8 cellular contexts compared by ENCODE assay signal in genomic region chr1:21607549-21608529, GRCh38.
DNase-seq lines count a peak whose midpoint lies in the region; ATAC-seq and TF ChIP-seq lines count a peak whose summit lies in the region.
"Had no signal": no experiment of that assay in that cellular context is flagged by ENCODE, and none has a peak within 500 bp of the region (broad histone marks: within the 10 kb centered on the region; RNA-seq: fewer than 3 reads in every experiment).

No MANE protein-coding gene starts in this region.

- peak overlapping the region in 1 of 2 donors; percentile 1 for H3K4me3 ChIP-seq in testis
- H3K4me3 ChIP-seq: tibial artery had no signal

- H3K27ac Mint-ChIP-seq in WTC11 = peak overlapping the region; percentile 65
- peak overlapping the region in 1 of 6 donors; percentile 38 for H3K27ac Mint-ChIP-seq in naive B cell

- CTCF ChIA-PET in WTC11 (lab: Charles Lee) = interaction anchor here (0.6 to 1.9 kb wide), 8 partner anchors 11 to 413 kb away, joined by 3 to 7 read pairs (median 3); no protein-coding TSS in a partner anchor

- H3K9me3 ChIP-seq in testis = no peaks in the 10 kb centered on the region
- H3K9me3 ChIP-seq: tibial artery had no signal

- ATAC-seq in GM19035 (IDR thresholded peaks at IDR 0.05; ENCODE audit: unreplicated experiment) (peak; percentile 69), WTC11 (peak; percentile 95), naive B cell (ENCODE audit: low read depth in 2 of 2) (peak; percentile 68 to 69)

- peak overlapping the region; percentile 49 for H3K4me3 Mint-ChIP-seq in WTC11
- peak overlapping the region in 7 of 8 donors; percentile 7 to 83 (median 43) for H3K4me3 Mint-ChIP-seq in naive B cell

- intact Hi-C loops in testis (cut with DNase I; ENCODE audit: low total_unique reads) = no loop called here

- POLR2A ChIA-PET in WTC11 (lab: Charles Lee) = interaction anchor here (0.6 to 1.2 kb wide), 3 partner anchors 14 to 198 kb away, joined by 3 read pairs; no protein-coding TSS in a partner anchor

- TF ChIP-seq CTCF in WTC11 (IDR thresholded peaks at IDR 0.05) = no peak
- TF ChIP-seq CTCF in testis (IDR thresholded peaks at IDR 0.05) = no peak

- no peak for TF ChIP-seq POLR2A in testis (IDR thresholded peaks at IDR 0.05)

- H3K4me1 Mint-ChIP-seq in WTC11 (peaks cover 17% of the 10 kb centered on the region), naive B cell (peaks cover 12 to 20% (median 18%) of the 10 kb centered on the region in 3 donors)

- H3K27me3 Mint-ChIP-seq in WTC11 (ENCODE audit: low read depth) (no peaks in the 10 kb centered on the region), naive B cell (peaks cover 6 to 42% (median 42%) of the 10 kb centered on the region in 3 donors)

- H3K9me3 Mint-ChIP-seq in WTC11 (no peaks in the 10 kb centered on the region), naive B cell (peaks cover 0 to 7% (median 0%) of the 10 kb centered on the region in 7 donors)

- H3K27me3 ChIP-seq in testis = no peaks in the 10 kb centered on the region

- 35 to 45% methylated on average over 27 to 37 of the region's 37 CpGs for WGBS in testis, 2 donors

- H3K36me3 ChIP-seq in testis (ENCODE audit: low read depth, missing control alignments) = no peaks in the 10 kb centered on the region
- H3K36me3 ChIP-seq: tibial artery had no signal

- DNase-seq in HS-27A (ENCODE audit: low read depth) (peak; percentile 60), WTC11 (ENCODE audit: low spot score) (peak; percentile 100), epidermal melanocyte (ENCODE audit: insufficient read length, low spot score) (peak; percentile 64), naive B cell (no peak), testis (peak; percentile 83), globus pallidus (ENCODE audit: low spot score) (no peak)

- no peaks in the 10 kb centered on the region for H3K4me1 ChIP-seq in testis
- H3K4me1 ChIP-seq: tibial artery had no signal

- H3K36me3 Mint-ChIP-seq in WTC11 (no peaks in the 10 kb centered on the region), naive B cell (peaks cover 0 to 4% of the 10 kb centered on the region in 2 donors)

- no peak overlapping the region for H3K27ac ChIP-seq in testis
- H3K27ac ChIP-seq: tibial artery had no signal

TF ChIP-seq in WTC11, 78 proteins besides CTCF, POLR2A, EP300 and RAD21:
- no peak for TF ChIP-seq FOXK1 (CRISPR knock-in tag; IDR thresholded peaks at IDR 0.05)
- TF ChIP-seq ATF1 (CRISPR knock-in tag; IDR thresholded peaks at IDR 0.05) = no peak
- TF ChIP-seq, protein P1, sequence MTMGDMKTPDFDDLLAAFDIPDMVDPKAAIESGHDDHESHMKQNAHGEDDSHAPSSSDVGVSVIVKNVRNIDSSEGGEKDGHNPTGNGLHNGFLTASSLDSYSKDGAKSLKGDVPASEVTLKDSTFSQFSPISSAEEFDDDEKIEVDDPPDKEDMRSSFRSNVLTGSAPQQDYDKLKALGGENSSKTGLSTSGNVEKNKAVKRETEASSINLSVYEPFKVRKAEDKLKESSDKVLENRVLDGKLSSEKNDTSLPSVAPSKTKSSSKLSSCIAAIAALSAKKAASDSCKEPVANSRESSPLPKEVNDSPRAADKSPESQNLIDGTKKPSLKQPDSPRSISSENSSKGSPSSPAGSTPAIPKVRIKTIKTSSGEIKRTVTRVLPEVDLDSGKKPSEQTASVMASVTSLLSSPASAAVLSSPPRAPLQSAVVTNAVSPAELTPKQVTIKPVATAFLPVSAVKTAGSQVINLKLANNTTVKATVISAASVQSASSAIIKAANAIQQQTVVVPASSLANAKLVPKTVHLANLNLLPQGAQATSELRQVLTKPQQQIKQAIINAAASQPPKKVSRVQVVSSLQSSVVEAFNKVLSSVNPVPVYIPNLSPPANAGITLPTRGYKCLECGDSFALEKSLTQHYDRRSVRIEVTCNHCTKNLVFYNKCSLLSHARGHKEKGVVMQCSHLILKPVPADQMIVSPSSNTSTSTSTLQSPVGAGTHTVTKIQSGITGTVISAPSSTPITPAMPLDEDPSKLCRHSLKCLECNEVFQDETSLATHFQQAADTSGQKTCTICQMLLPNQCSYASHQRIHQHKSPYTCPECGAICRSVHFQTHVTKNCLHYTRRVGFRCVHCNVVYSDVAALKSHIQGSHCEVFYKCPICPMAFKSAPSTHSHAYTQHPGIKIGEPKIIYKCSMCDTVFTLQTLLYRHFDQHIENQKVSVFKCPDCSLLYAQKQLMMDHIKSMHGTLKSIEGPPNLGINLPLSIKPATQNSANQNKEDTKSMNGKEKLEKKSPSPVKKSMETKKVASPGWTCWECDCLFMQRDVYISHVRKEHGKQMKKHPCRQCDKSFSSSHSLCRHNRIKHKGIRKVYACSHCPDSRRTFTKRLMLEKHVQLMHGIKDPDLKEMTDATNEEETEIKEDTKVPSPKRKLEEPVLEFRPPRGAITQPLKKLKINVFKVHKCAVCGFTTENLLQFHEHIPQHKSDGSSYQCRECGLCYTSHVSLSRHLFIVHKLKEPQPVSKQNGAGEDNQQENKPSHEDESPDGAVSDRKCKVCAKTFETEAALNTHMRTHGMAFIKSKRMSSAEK (CRISPR knock-in tag; IDR thresholded peaks at IDR 0.05; ENCODE audit: borderline replicate concordance) = no peak; the same call in 1 of the 2 replicates
- no peak for TF ChIP-seq PRRX2 (CRISPR knock-in tag; IDR thresholded peaks at IDR 0.05)
- TF ChIP-seq, protein P2, sequence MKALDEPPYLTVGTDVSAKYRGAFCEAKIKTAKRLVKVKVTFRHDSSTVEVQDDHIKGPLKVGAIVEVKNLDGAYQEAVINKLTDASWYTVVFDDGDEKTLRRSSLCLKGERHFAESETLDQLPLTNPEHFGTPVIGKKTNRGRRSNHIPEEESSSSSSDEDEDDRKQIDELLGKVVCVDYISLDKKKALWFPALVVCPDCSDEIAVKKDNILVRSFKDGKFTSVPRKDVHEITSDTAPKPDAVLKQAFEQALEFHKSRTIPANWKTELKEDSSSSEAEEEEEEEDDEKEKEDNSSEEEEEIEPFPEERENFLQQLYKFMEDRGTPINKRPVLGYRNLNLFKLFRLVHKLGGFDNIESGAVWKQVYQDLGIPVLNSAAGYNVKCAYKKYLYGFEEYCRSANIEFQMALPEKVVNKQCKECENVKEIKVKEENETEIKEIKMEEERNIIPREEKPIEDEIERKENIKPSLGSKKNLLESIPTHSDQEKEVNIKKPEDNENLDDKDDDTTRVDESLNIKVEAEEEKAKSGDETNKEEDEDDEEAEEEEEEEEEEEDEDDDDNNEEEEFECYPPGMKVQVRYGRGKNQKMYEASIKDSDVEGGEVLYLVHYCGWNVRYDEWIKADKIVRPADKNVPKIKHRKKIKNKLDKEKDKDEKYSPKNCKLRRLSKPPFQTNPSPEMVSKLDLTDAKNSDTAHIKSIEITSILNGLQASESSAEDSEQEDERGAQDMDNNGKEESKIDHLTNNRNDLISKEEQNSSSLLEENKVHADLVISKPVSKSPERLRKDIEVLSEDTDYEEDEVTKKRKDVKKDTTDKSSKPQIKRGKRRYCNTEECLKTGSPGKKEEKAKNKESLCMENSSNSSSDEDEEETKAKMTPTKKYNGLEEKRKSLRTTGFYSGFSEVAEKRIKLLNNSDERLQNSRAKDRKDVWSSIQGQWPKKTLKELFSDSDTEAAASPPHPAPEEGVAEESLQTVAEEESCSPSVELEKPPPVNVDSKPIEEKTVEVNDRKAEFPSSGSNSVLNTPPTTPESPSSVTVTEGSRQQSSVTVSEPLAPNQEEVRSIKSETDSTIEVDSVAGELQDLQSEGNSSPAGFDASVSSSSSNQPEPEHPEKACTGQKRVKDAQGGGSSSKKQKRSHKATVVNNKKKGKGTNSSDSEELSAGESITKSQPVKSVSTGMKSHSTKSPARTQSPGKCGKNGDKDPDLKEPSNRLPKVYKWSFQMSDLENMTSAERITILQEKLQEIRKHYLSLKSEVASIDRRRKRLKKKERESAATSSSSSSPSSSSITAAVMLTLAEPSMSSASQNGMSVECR (CRISPR knock-in tag; IDR thresholded peaks at IDR 0.05; ENCODE audit: borderline replicate concordance) = no peak
- TF ChIP-seq GTF2I (CRISPR knock-in tag; conservative IDR thresholded peaks at IDR 0.05) = 0 out of 2 replicates have a peak, but pooled peaks have one; percentile 9
- no peak for TF ChIP-seq ZNF396 (CRISPR knock-in tag; IDR thresholded peaks at IDR 0.05; ENCODE audit: borderline replicate concordance)
- no peak for TF ChIP-seq JAZF1 (CRISPR knock-in tag; IDR thresholded peaks at IDR 0.05)

Comparison
In these comparisons a context has a peak if more than half of its experiments do, and no peak if none do; other contexts are left out.
1. DNase-seq: peak in HS-27A (single experiment), WTC11 (single experiment), epidermal melanocyte (single experiment) and testis (single experiment); none in naive B cell (single experiment) and globus pallidus (single experiment).
2. Peak in every context shown above with its lines, with median percentiles within 50 percentile points of each other: ATAC-seq.